In the genomic region with DNA sequence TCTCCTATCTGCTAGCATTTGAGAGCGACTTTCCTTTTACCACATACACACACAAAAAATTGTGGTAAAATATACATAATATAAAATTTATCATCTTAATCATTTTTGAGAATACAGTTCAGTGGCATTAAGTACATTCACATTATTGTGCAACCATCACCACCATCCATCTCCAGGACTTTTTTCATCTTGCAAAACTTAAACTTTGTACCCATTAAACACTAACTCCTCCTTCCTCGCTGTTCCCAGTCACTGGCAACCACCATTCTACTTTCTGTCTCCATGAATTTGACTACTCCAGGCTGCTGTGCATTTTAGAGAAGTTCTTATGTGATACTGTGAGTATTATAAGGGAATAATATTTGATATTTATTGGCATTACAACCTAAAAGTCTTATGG, we compare ENCODE assay signal across 16 cellular contexts.
DNase-seq lines count a peak whose midpoint lies in the region; ATAC-seq, FAIRE-seq and TF ChIP-seq lines count a peak whose summit lies in the region.
"Had no signal": no experiment of that assay in that cellular context is flagged by ENCODE, and none has a peak within 500 bp of the region (broad histone marks: within the 10 kb centered on the region; RNA-seq: fewer than 3 reads in every experiment).

No MANE protein-coding gene starts in this region.

- H3K36me3 ChIP-seq in HepG2 (replicated peaks in 1 of 2; ENCODE audit: control insufficient read depth in 1 of 2, insufficient read depth in 2 of 2, low read length in 2 of 2) (no peaks in the 10 kb centered on the region), trophoblast cell (ENCODE audit: control insufficient read depth in 1 of 2, insufficient read depth in 2 of 2, low read length in 2 of 2) (no peaks in the 10 kb centered on the region)
- H3K36me3 ChIP-seq: SJCRH30 had no signal

- TF ChIP-seq RAD21 in HepG2 (CRISPR knock-in tag; IDR thresholded peaks at IDR 0.05): no peak

- 14% methylated on average over 2 of the region's 2 CpGs for WGBS in HepG2 (ENCODE audit: low lambda C conversion rate)
- no CpG with 5 or more reads among the region's 2 CpGs for WGBS in trophoblast cell (ENCODE audit: extremely low coverage, insufficient coverage, insufficient read length)

- ATAC-seq in HepG2: no peak

- DNase-seq in Calu3 (no peak), amniotic epithelial cell (ENCODE audit: low read depth) (peak; percentile 52), HepG2 (ENCODE audit: low spot score) (no peak), trophoblast cell (peak in 1 of 2 donors; percentile 18), iPS-NIHi11 (ENCODE audit: low spot score) (no peak), GM03348 (ENCODE audit: low spot score) (no peak)
- DNase-seq in NK-92 treated with Interleukin-12 subunit alpha and Interleukin-12 subunit beta, amount 100 ng/mL, for 24 hours (lab: John Stamatoyannopoulos, UW): no peak
- DNase-seq: Caco-2, DMS53, NCI-H1417 treated with DMSO at 0.1 percent for 48 hours, NCI-H1930, NCI-H526 treated with DMSO at 0.1 percent for 48 hours, RPMI8226, SJCRH30 had no signal

- no peak for TF ChIP-seq POLR2A in HepG2 (IDR thresholded peaks at IDR 0.05; ENCODE audit: insufficient read depth in 1 of 2, low read depth in 2 of 2, low read length in 2 of 2)

- peak overlapping the region; percentile 21 for H3K27ac Mint-ChIP-seq in Calu3 (ENCODE audit: unreplicated experiment)
- H3K27ac Mint-ChIP-seq: HFFc6 had no signal

- H3K4me2 ChIP-seq in HepG2 (ENCODE audit: low read depth, low read length): no peak overlapping the region
- H3K4me2 ChIP-seq in trophoblast cell (ENCODE audit: low read length): no peak overlapping the region

- H3K79me1 ChIP-seq in trophoblast cell (ENCODE audit: low read length): no peaks in the 10 kb centered on the region

- H3K18ac ChIP-seq in trophoblast cell (ENCODE audit: low read length): no peak overlapping the region

- BruUV-seq in Calu3 (replicated peaks; lab: Mats Ljungman, UMichigan) (no TSS peak), HepG2 (replicated peaks; lab: Mats Ljungman, UMichigan) (no TSS peak)

- H3K36me3 Mint-ChIP-seq in Calu3 (ENCODE audit: insufficient read depth, unreplicated experiment): no peaks in the 10 kb centered on the region

- H3K4me1 Mint-ChIP-seq in Calu3 (ENCODE audit: low read depth, unreplicated experiment): peaks cover 15% of the 10 kb centered on the region

- no peak for TF ChIP-seq EP300 in HepG2 (IDR thresholded peaks at IDR 0.05; ENCODE audit: low read depth in 2 of 2, low read length in 2 of 2)
- no peak for TF ChIP-seq EP300 in HepG2 (CRISPR knock-in tag; IDR thresholded peaks at IDR 0.05; ENCODE audit: borderline replicate concordance)

- CTCF ChIA-PET in Calu3 (lab: Charles Lee): interaction anchor here (1.4 kb wide), 1 partner anchor 96 kb away, joined by 9 read pairs; no protein-coding TSS in a partner anchor
- CTCF ChIA-PET in HepG2 (lab: Yijun Ruan, JAX; ENCODE audit: low intra/inter-chr PET ratio, low total read pairs): no interaction called here

- H4K20me1 ChIP-seq in HepG2 (ENCODE audit: insufficient read depth, low read length): no peaks in the 10 kb centered on the region

- H4K91ac ChIP-seq in trophoblast cell (ENCODE audit: low read depth, low read length): no peak overlapping the region

- no peak overlapping the region for H3K4ac ChIP-seq in trophoblast cell (ENCODE audit: low read depth, low read length)

- H2AFZ ChIP-seq in HepG2 (ENCODE audit: low read length): no peak overlapping the region
- no peak overlapping the region for H2AFZ ChIP-seq in trophoblast cell (ENCODE audit: insufficient read depth, low read length, poor library complexity)

- H3K9ac ChIP-seq in HepG2 (ENCODE audit: insufficient read depth, low read depth, low read length) (no peak overlapping the region), trophoblast cell (ENCODE audit: low read length) (no peak overlapping the region)

- no peak overlapping the region for H2BK120ac ChIP-seq in trophoblast cell (ENCODE audit: insufficient read depth, low read length, poor library complexity)

- H3K4me3 ChIP-seq in HepG2 (replicated peaks in 1 of 3; ENCODE audit: insufficient read depth in 1 of 3, low read depth in 2 of 3, low read length in 3 of 3) (no peak overlapping the region), trophoblast cell (ENCODE audit: low read depth, low read length) (no peak overlapping the region)
- H3K4me3 ChIP-seq: SJCRH30 had no signal

- no peak overlapping the region for H2AK5ac ChIP-seq in trophoblast cell (ENCODE audit: low read length)

- intact Hi-C loops in Calu3 (cut with micrococcal nuclease; ENCODE audit: unreplicated experiment) (no loop called here), HepG2 (cut with micrococcal nuclease; ENCODE audit: unreplicated experiment) (no loop called here)

- H2BK12ac ChIP-seq in trophoblast cell (ENCODE audit: low read length): no peak overlapping the region

- TF ChIP-seq CTCF in Calu3 (IDR thresholded peaks at IDR 0.05; ENCODE audit: unreplicated experiment) (no peak), HepG2 (CRISPR knock-in tag; IDR thresholded peaks at IDR 0.05) (no peak)

- no peak for FAIRE-seq in HepG2 (lab: Jason Lieb, UNC)
- FAIRE-seq: H54 had no signal

- H3K27me3 ChIP-seq in HepG2 (ENCODE audit: control insufficient read depth in 1 of 2, insufficient read depth in 2 of 2, low read length in 2 of 2) (no peaks in the 10 kb centered on the region), trophoblast cell (ENCODE audit: insufficient read depth, low read length) (no peaks in the 10 kb centered on the region)
- H3K27me3 ChIP-seq: SJCRH30 had no signal

- H3K4me1 ChIP-seq in HepG2 (ENCODE audit: insufficient read depth, low read length) (no peaks in the 10 kb centered on the region), trophoblast cell (ENCODE audit: control insufficient read depth in 1 of 2, insufficient read depth in 2 of 2, low read length in 2 of 2) (peaks cover 15 to 19% of the 10 kb centered on the region in 2 experiments)
- H3K4me1 ChIP-seq: Caco-2, SJCRH30 had no signal

- H3K4me3 Mint-ChIP-seq in Calu3 (ENCODE audit: low read depth, unreplicated experiment): no peak overlapping the region
- H3K4me3 Mint-ChIP-seq: HFFc6 had no signal

- no peak overlapping the region for H4K8ac ChIP-seq in trophoblast cell (ENCODE audit: low read depth, low read length)

- H3K79me2 ChIP-seq in HepG2 (ENCODE audit: insufficient read depth, low read length) (no peaks in the 10 kb centered on the region), trophoblast cell (ENCODE audit: control insufficient read depth, insufficient read depth, low read length, poor library complexity) (peaks cover 5% of the 10 kb centered on the region)

- no peaks in the 10 kb centered on the region for H3K9me3 Mint-ChIP-seq in Calu3 (ENCODE audit: low read depth, unreplicated experiment)
- H3K9me3 Mint-ChIP-seq: HFFc6 had no signal

- H3K27ac ChIP-seq in HepG2 (ENCODE audit: extremely low read length, insufficient read depth, low read length): no peak overlapping the region
- peak overlapping the region; percentile 10 for H3K27ac ChIP-seq in trophoblast cell (ENCODE audit: low read depth, low read length)
- H3K27ac ChIP-seq: SJCRH30 had no signal

- in situ Hi-C loops in HepG2 (cut with HindIII; ENCODE audit: extremely low pct_ligation_motif_present, low pct_unique_long_range_greater_than_20kb): loop anchor here (10.0 kb wide), 1 partner anchor 493 kb away; no protein-coding TSS in a partner anchor

- H2BK5ac ChIP-seq in trophoblast cell (ENCODE audit: low read depth, low read length, poor library complexity): no peak overlapping the region

- H3K23ac ChIP-seq in trophoblast cell (ENCODE audit: low read length): no peak overlapping the region

- H3K27me3 Mint-ChIP-seq in Calu3 (ENCODE audit: unreplicated experiment): no peaks in the 10 kb centered on the region

- no peaks in the 10 kb centered on the region for H3K9me3 ChIP-seq in HepG2 (ENCODE audit: low read length)
- no peaks in the 10 kb centered on the region for H3K9me3 ChIP-seq in trophoblast cell (ENCODE audit: insufficient read depth, low read depth, low read length)
- H3K9me3 ChIP-seq: Caco-2, SJCRH30 had no signal

- POLR2A ChIA-PET in HepG2 (lab: Yijun Ruan, JAX): no interaction called here

- no peak overlapping the region for H4K12ac ChIP-seq in trophoblast cell (ENCODE audit: low read depth, low read length)

- H3K14ac ChIP-seq in trophoblast cell (ENCODE audit: low read length): no peak overlapping the region

TF ChIP-seq in HepG2, 621 proteins besides CTCF, POLR2A, EP300 and RAD21:
- no peak for TF ChIP-seq ZNF317 (CRISPR knock-in tag; IDR thresholded peaks at IDR 0.05)
- TF ChIP-seq PHF5A (CRISPR knock-in tag; IDR thresholded peaks at IDR 0.05; ENCODE audit: low read depth, unreplicated experiment): no peak
- peak; percentile 57 for TF ChIP-seq CEBPB (IDR thresholded peaks at IDR 0.05; ENCODE audit: borderline replicate concordance, low read depth, low read length)
- TF ChIP-seq GATAD2A (CRISPR knock-in tag; IDR thresholded peaks at IDR 0.05): no peak
- peak; percentile 43; the same call in 1 of the 2 replicates for TF ChIP-seq HNF4A (CRISPR knock-in tag; IDR thresholded peaks at IDR 0.05)
- TF ChIP-seq, protein P1, sequence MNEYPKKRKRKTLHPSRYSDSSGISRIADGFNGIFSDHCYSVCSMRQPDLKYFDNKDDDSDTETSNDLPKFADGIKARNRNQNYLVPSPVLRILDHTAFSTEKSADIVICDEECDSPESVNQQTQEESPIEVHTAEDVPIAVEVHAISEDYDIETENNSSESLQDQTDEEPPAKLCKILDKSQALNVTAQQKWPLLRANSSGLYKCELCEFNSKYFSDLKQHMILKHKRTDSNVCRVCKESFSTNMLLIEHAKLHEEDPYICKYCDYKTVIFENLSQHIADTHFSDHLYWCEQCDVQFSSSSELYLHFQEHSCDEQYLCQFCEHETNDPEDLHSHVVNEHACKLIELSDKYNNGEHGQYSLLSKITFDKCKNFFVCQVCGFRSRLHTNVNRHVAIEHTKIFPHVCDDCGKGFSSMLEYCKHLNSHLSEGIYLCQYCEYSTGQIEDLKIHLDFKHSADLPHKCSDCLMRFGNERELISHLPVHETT (CRISPR knock-in tag; conservative IDR thresholded peaks at IDR 0.05): no peak
